ENCODE assay signal across 13 cellular contexts in the genomic region with DNA sequence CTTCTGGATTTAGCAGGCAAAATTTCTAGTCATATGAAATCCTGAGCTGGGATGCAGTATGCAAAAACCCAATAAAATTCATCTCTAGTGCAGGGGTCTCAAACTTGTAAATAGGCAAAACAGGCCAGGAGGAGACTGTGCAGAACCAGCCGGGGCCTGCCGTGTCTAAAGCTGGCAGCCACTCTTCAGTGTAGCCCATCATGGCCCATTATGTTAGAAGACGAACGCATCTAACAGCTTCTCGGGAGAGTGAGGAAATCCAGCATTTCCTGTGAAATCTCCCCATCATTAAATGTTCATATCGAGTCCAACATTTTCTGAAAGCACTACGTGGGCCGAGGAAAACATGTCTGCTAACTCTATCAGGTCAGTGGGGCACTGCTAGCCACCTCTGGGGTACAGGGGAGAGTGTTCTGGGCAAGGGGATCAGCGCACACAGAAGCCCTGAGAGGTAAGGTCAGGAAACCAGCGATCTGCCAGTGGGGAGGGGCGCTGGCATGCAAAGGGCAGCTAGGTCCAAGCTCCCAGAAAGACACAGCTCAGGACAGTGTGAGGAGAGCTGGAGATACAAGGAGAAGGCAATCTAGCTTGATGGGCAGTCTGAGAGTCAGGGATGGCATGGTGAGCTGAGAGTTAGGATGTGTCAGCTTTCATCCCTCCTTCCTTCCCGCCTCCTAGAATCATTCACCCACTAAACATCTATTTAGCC.
A peak's percentile ranks its signal among the peaks of the same experiment; 100 is the strongest.
DNase-seq lines count a peak whose midpoint lies in the region; ATAC-seq lines count a peak whose summit lies in the region.
"Had no signal": no experiment of that assay in that cellular context is flagged by ENCODE, and none has a peak within 500 bp of the region (broad histone marks: within the 10 kb centered on the region; RNA-seq: fewer than 3 reads in every experiment).

No MANE protein-coding gene starts in this region.

- H3K4me1 Mint-ChIP-seq in activated T-helper 17 cell treated with anti-CD3 and anti-CD28 coated beads, Interleukin-2, amount 50 U/mL, for 72 hours, result peaks cover 7% of the 10 kb centered on the region
- peaks cover 14% of the 10 kb centered on the region for H3K4me1 Mint-ChIP-seq in memory B cell

- no peak for ATAC-seq in activated T-helper 17 cell treated with anti-CD3 and anti-CD28 coated beads, Interleukin-2, amount 50 U/mL, for 72 hours (replicated peaks)
- no peak for ATAC-seq in memory B cell (ENCODE audit: low read depth)
- no peak for ATAC-seq in HG03442 (IDR thresholded peaks at IDR 0.05; ENCODE audit: unreplicated experiment)
- ATAC-seq: A549; Panc1; stimulated activated naive CD8-positive, alpha-beta T cell treated with anti-CD3 and anti-CD28 coated beads, Interleukin-15, Interleukin-2, amounts not matched to agents 100 U/mL and 50 U/mL, for 24 hours had no signal

- peaks cover 20% of the 10 kb centered on the region for H3K36me3 Mint-ChIP-seq in activated T-helper 17 cell treated with anti-CD3 and anti-CD28 coated beads, Interleukin-2, amount 50 U/mL, for 72 hours (ENCODE audit: low read depth)
- peaks cover 36% of the 10 kb centered on the region for H3K36me3 Mint-ChIP-seq in memory B cell

- DNase-seq in NCI-H510A treated with DMSO at 0.1 percent for 48 hours (lab: John Stamatoyannopoulos, UW) (peak; percentile 14), NCI-H510A (lab: John Stamatoyannopoulos, UW) (no peak), memory B cell (ENCODE audit: low spot score in 2 of 2) (no peak), NCI-H82 treated with DMSO at 0.1 percent for 48 hours (lab: John Stamatoyannopoulos, UW; ENCODE audit: unreplicated experiment) (no peak), A172 (ENCODE audit: low spot score) (no peak)
- DNase-seq: brain microvascular endothelial cell; ovary; stimulated activated naive CD8-positive, alpha-beta T cell treated with anti-CD3 and anti-CD28 coated beads, Interleukin-15, Interleukin-2, amounts not matched to agents 100 U/mL and 50 U/mL, for 24 hours had no signal

- H3K4me3 Mint-ChIP-seq in activated T-helper 17 cell treated with anti-CD3 and anti-CD28 coated beads, Interleukin-2, amount 50 U/mL, for 72 hours, result no peak overlapping the region
- no peak overlapping the region for H3K4me3 Mint-ChIP-seq in memory B cell

- no peaks in the 10 kb centered on the region for H3K27me3 Mint-ChIP-seq in activated T-helper 17 cell treated with anti-CD3 and anti-CD28 coated beads, Interleukin-2, amount 50 U/mL, for 72 hours
- no peaks in the 10 kb centered on the region for H3K27me3 Mint-ChIP-seq in memory B cell

- H3K27ac ChIP-seq in temporal lobe (ENCODE audit: low read depth, low read length), result peak overlapping the region; percentile 78
- H3K27ac ChIP-seq: A549, brain microvascular endothelial cell, ovary had no signal

- peak overlapping the region; percentile 41 for H3K27ac Mint-ChIP-seq in activated T-helper 17 cell treated with anti-CD3 and anti-CD28 coated beads, Interleukin-2, amount 50 U/mL, for 72 hours
- peak overlapping the region; percentile 15 for H3K27ac Mint-ChIP-seq in memory B cell

- H3K9me3 Mint-ChIP-seq in activated T-helper 17 cell treated with anti-CD3 and anti-CD28 coated beads, Interleukin-2, amount 50 U/mL, for 72 hours, result no peaks in the 10 kb centered on the region
- H3K9me3 Mint-ChIP-seq in memory B cell, result no peaks in the 10 kb centered on the region
